Comparison of ENCODE assay signal across 15 cellular contexts in the genomic region with DNA sequence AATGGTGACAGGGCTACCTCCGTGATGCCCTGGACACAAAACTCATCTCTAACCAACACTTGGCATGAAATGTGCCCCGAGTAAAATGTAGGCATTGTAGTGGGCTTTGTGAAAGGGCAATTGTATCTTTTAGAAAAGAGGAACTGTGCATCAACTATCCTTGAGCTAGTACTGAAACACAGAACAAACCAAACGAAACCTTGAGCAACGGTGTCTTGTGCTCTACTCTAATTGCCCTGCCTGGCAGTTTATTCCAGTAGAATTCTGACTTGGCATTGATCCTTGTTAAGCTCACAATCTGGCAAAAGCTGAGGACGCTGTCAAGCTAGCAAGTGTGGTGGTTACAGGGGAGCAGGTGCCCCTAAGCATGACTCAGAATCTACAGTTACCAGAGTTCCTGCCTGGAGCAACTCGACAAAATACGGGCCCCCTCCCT.
DNase-seq lines count a peak whose midpoint lies in the region; ATAC-seq and TF ChIP-seq lines count a peak whose summit lies in the region.
"Had no signal": no experiment of that assay in that cellular context is flagged by ENCODE, and none has a peak within 500 bp of the region (broad histone marks: within the 10 kb centered on the region; RNA-seq: fewer than 3 reads in every experiment).

No MANE protein-coding gene starts in this region.

- H3K4me3 ChIP-seq in SK-N-SH (ENCODE audit: low read depth in 2 of 2, low read length in 1 of 2), result no peak overlapping the region
- H3K4me3 ChIP-seq: gastrocnemius medialis, pancreas, tibial nerve had no signal

- H3K27ac Mint-ChIP-seq in activated CD4-positive, alpha-beta T cell treated with anti-CD3 and anti-CD28 coated beads, Interleukin-2, amount 10 ng/mL, durations not matched to agents 24 days and 14 days, result no peak overlapping the region
- no peak overlapping the region for H3K27ac Mint-ChIP-seq in stimulated activated naive CD8-positive, alpha-beta T cell treated with anti-CD3 and anti-CD28 coated beads, Interleukin-15, amount 100 ng/mL, for 72 hours
- H3K27ac Mint-ChIP-seq: activated CD4-positive, alpha-beta memory T cell treated with anti-CD3 and anti-CD28 coated beads, Interleukin-2, amount 10 ng/mL, durations not matched to agents 7 days and 5 days; H9; mesothelial cell of epicardium had no signal

- no peaks in the 10 kb centered on the region for H3K36me3 Mint-ChIP-seq in activated CD4-positive, alpha-beta T cell treated with anti-CD3 and anti-CD28 coated beads, Interleukin-2, amount 10 ng/mL, durations not matched to agents 24 days and 14 days (ENCODE audit: low read depth)
- H3K36me3 Mint-ChIP-seq: mesothelial cell of epicardium had no signal

- no peaks in the 10 kb centered on the region for H3K27me3 ChIP-seq in SK-N-SH (ENCODE audit: insufficient read depth)
- H3K27me3 ChIP-seq: gastrocnemius medialis, pancreas, tibial nerve had no signal

- WGBS in SK-N-SH (ENCODE audit: low lambda C conversion rate), result 27% methylated on average over 7 of the region's 7 CpGs

- no peak for DNase-seq in SK-N-SH
- peak; percentile 87 for DNase-seq in NCI-H1694 (lab: John Stamatoyannopoulos, UW)
- no peak for DNase-seq in NCI-H2107 treated with DMSO at 0.1 percent for 48 hours (lab: John Stamatoyannopoulos, UW; ENCODE audit: unreplicated experiment)
- DNase-seq in activated CD4-positive, alpha-beta T cell treated with anti-CD3 and anti-CD28 coated beads, Interleukin-2, amount 10 ng/mL, durations not matched to agents 24 days and 14 days, result no peak
- DNase-seq in stimulated activated naive CD8-positive, alpha-beta T cell treated with anti-CD3 and anti-CD28 coated beads, Interleukin-15, amount 100 ng/mL, for 72 hours, result no peak
- DNase-seq: activated CD4-positive, alpha-beta memory T cell treated with anti-CD3 and anti-CD28 coated beads, Interleukin-2, amount 10 ng/mL, durations not matched to agents 7 days and 5 days; activated effector memory CD4-positive, alpha-beta T cell treated with Interleukin-2 at 50 U/mL for 16 hours; gastrocnemius medialis; H9; pancreas had no signal

- H3K4me1 ChIP-seq in SK-N-SH (ENCODE audit: control insufficient read depth in 1 of 2, insufficient read depth in 2 of 2, low read depth in 1 of 2, low read length in 1 of 2), result no peaks in the 10 kb centered on the region
- H3K4me1 ChIP-seq: gastrocnemius medialis, pancreas, tibial nerve had no signal

- no peaks in the 10 kb centered on the region for H3K27me3 Mint-ChIP-seq in activated CD4-positive, alpha-beta T cell treated with anti-CD3 and anti-CD28 coated beads, Interleukin-2, amount 10 ng/mL, durations not matched to agents 24 days and 14 days
- H3K27me3 Mint-ChIP-seq in stimulated activated naive CD8-positive, alpha-beta T cell treated with anti-CD3 and anti-CD28 coated beads, Interleukin-15, amount 100 ng/mL, for 72 hours, result no peaks in the 10 kb centered on the region
- H3K27me3 Mint-ChIP-seq: activated CD4-positive, alpha-beta memory T cell treated with anti-CD3 and anti-CD28 coated beads, Interleukin-2, amount 10 ng/mL, durations not matched to agents 7 days and 5 days had no signal

- intact Hi-C loops in activated CD4-positive, alpha-beta T cell treated with anti-CD3 and anti-CD28 coated beads, Interleukin-2, amount 10 ng/mL, durations not matched to agents 24 days and 14 days (cut with micrococcal nuclease), result no loop called here

- no peaks in the 10 kb centered on the region for H3K9me3 Mint-ChIP-seq in activated CD4-positive, alpha-beta T cell treated with anti-CD3 and anti-CD28 coated beads, Interleukin-2, amount 10 ng/mL, durations not matched to agents 24 days and 14 days
- no peaks in the 10 kb centered on the region for H3K9me3 Mint-ChIP-seq in stimulated activated naive CD8-positive, alpha-beta T cell treated with anti-CD3 and anti-CD28 coated beads, Interleukin-15, amount 100 ng/mL, for 72 hours
- H3K9me3 Mint-ChIP-seq: activated CD4-positive, alpha-beta memory T cell treated with anti-CD3 and anti-CD28 coated beads, Interleukin-2, amount 10 ng/mL, durations not matched to agents 7 days and 5 days; H9 had no signal

- H3K4me3 Mint-ChIP-seq in activated CD4-positive, alpha-beta T cell treated with anti-CD3 and anti-CD28 coated beads, Interleukin-2, amount 10 ng/mL, durations not matched to agents 24 days and 14 days, result no peak overlapping the region
- no peak overlapping the region for H3K4me3 Mint-ChIP-seq in stimulated activated naive CD8-positive, alpha-beta T cell treated with anti-CD3 and anti-CD28 coated beads, Interleukin-15, amount 100 ng/mL, for 72 hours
- H3K4me3 Mint-ChIP-seq: activated CD4-positive, alpha-beta memory T cell treated with anti-CD3 and anti-CD28 coated beads, Interleukin-2, amount 10 ng/mL, durations not matched to agents 7 days and 5 days; H9; mesothelial cell of epicardium had no signal

- POLR2A ChIA-PET in SK-N-SH (lab: Yijun Ruan, JAX), result no interaction called here

- no peak for TF ChIP-seq CTCF in SK-N-SH (IDR thresholded peaks at IDR 0.05)

- CTCF ChIA-PET in SK-N-SH (lab: Yijun Ruan, JAX), result interaction anchor here (0.7 to 2.1 kb wide), 2 partner anchors 17 to 31 kb away, joined by 3 to 7 read pairs; no protein-coding TSS in a partner anchor

- ATAC-seq in SK-N-SH treated with all-trans-retinoic acid at 6 μM for 48 hours (peak; percentile 40), GM19035 (IDR thresholded peaks at IDR 0.05; ENCODE audit: unreplicated experiment) (no peak)
- ATAC-seq in stimulated activated naive CD8-positive, alpha-beta T cell treated with anti-CD3 and anti-CD28 coated beads, Interleukin-15, amount 100 ng/mL, for 72 hours, result no peak
- ATAC-seq: gastrocnemius medialis, pancreas had no signal

- no peaks in the 10 kb centered on the region for H3K4me1 Mint-ChIP-seq in activated CD4-positive, alpha-beta T cell treated with anti-CD3 and anti-CD28 coated beads, Interleukin-2, amount 10 ng/mL, durations not matched to agents 24 days and 14 days
- H3K4me1 Mint-ChIP-seq in stimulated activated naive CD8-positive, alpha-beta T cell treated with anti-CD3 and anti-CD28 coated beads, Interleukin-15, amount 100 ng/mL, for 72 hours, result no peaks in the 10 kb centered on the region
- H3K4me1 Mint-ChIP-seq: activated CD4-positive, alpha-beta memory T cell treated with anti-CD3 and anti-CD28 coated beads, Interleukin-2, amount 10 ng/mL, durations not matched to agents 7 days and 5 days; H9 had no signal

- H3K27ac ChIP-seq in SK-N-SH (ENCODE audit: low read depth in 2 of 2, low read length in 1 of 2) (no peak overlapping the region), cingulate gyrus (ENCODE audit: low read depth, low read length) (peak overlapping the region; percentile 61)
- H3K27ac ChIP-seq: gastrocnemius medialis, pancreas, tibial nerve had no signal

- H3K9me2 ChIP-seq in SK-N-SH, result no peaks in the 10 kb centered on the region

- no peak overlapping the region for H2AFZ ChIP-seq in SK-N-SH (ENCODE audit: low read depth)

- H3K9ac ChIP-seq in SK-N-SH, result no peak overlapping the region

- no peak for TF ChIP-seq EP300 in SK-N-SH (IDR thresholded peaks at IDR 0.05; ENCODE audit: borderline replicate concordance in 1 of 2, low read depth in 1 of 2, low read length in 1 of 2)

- H3K36me3 ChIP-seq in SK-N-SH (replicated peaks in 1 of 2; ENCODE audit: control insufficient read depth in 1 of 2, insufficient read depth in 2 of 2, low read length in 1 of 2), result no peaks in the 10 kb centered on the region
- H3K36me3 ChIP-seq: gastrocnemius medialis, pancreas, tibial nerve had no signal

- TF ChIP-seq RAD21 in SK-N-SH (IDR thresholded peaks at IDR 0.05; ENCODE audit: low read length), result no peak

- no peaks in the 10 kb centered on the region for H3K79me2 ChIP-seq in SK-N-SH (ENCODE audit: insufficient read depth)

- H3K4me2 ChIP-seq in SK-N-SH, result no peak overlapping the region

- H3K9me3 ChIP-seq in SK-N-SH, result no peaks in the 10 kb centered on the region
- H3K9me3 ChIP-seq: gastrocnemius medialis, pancreas, tibial nerve had no signal

- no peaks in the 10 kb centered on the region for H4K20me1 ChIP-seq in SK-N-SH (ENCODE audit: insufficient read depth)

- no peaks in the 10 kb centered on the region for H3F3A ChIP-seq in SK-N-SH (replicated peaks; ENCODE audit: insufficient read depth)

TF ChIP-seq in SK-N-SH treated with all-trans-retinoic acid at 6 μM for 48 hours, 23 proteins besides CTCF, POLR2A, EP300 and RAD21 (continues in another document):
- TF ChIP-seq, protein P1, sequence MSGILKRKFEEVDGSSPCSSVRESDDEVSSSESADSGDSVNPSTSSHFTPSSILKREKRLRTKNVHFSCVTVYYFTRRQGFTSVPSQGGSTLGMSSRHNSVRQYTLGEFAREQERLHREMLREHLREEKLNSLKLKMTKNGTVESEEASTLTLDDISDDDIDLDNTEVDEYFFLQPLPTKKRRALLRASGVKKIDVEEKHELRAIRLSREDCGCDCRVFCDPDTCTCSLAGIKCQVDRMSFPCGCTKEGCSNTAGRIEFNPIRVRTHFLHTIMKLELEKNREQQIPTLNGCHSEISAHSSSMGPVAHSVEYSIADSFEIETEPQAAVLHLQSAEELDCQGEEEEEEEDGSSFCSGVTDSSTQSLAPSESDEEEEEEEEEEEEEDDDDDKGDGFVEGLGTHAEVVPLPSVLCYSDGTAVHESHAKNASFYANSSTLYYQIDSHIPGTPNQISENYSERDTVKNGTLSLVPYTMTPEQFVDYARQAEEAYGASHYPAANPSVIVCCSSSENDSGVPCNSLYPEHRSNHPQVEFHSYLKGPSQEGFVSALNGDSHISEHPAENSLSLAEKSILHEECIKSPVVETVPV (CRISPR knock-in tag; IDR thresholded peaks at IDR 0.05), result no peak

TF ChIP-seq in SK-N-SH, 30 proteins besides CTCF, POLR2A, EP300 and RAD21:
- TF ChIP-seq SMC3 (IDR thresholded peaks at IDR 0.05; ENCODE audit: low read depth, low read length) (no peak), JUND (IDR thresholded peaks at IDR 0.05) (no peak), FOXM1 (IDR thresholded peaks at IDR 0.05; ENCODE audit: low read depth) (no peak), ELF1 (IDR thresholded peaks at IDR 0.05) (no peak), MXI1 (IDR thresholded peaks at IDR 0.05; ENCODE audit: low read depth, low read length) (no peak), EZH2phosphoT487 (IDR thresholded peaks at IDR 0.05; ENCODE audit: borderline replicate concordance, low read depth) (no peak), FOXJ3 (CRISPR knock-in tag; IDR thresholded peaks at IDR 0.05) (no peak)
